Comparison of ENCODE assay signal across 1 cellular context in genomic region chr10:68424454-68425014, GRCh38.
TF ChIP-seq lines count a peak whose summit lies in the region.

No MANE protein-coding gene starts in this region.

TF ChIP-seq in SK-N-SH, 30 proteins besides CTCF, POLR2A, EP300 and RAD21 (continued from another document):
- no peak for TF ChIP-seq ZBTB33 (IDR thresholded peaks at IDR 0.05; ENCODE audit: borderline replicate concordance, low read depth)
- no peak for TF ChIP-seq SIN3A (IDR thresholded peaks at IDR 0.05; ENCODE audit: borderline replicate concordance, low read depth, low read length)
- TF ChIP-seq FOSL2 (IDR thresholded peaks at IDR 0.05; ENCODE audit: borderline replicate concordance, low read depth) = no peak
- TF ChIP-seq REST (IDR thresholded peaks at IDR 0.05; ENCODE audit: low read depth, low read length) = no peak
- TF ChIP-seq YY1 (IDR thresholded peaks at IDR 0.05; ENCODE audit: low read depth) = no peak
- no peak for TF ChIP-seq PBX3 (IDR thresholded peaks at IDR 0.05)
- no peak for TF ChIP-seq USF2 (IDR thresholded peaks at IDR 0.05; ENCODE audit: borderline replicate concordance, low read depth, low read length)
- TF ChIP-seq SMC3 (IDR thresholded peaks at IDR 0.05; ENCODE audit: low read depth, low read length) = no peak
- no peak for TF ChIP-seq RCOR1 (IDR thresholded peaks at IDR 0.05; ENCODE audit: low read length)
- TF ChIP-seq GATA2 (CRISPR knock-in tag; IDR thresholded peaks at IDR 0.05) = no peak
- no peak for TF ChIP-seq MAX (IDR thresholded peaks at IDR 0.05; ENCODE audit: low read depth)
- no peak for TF ChIP-seq TEAD4 (IDR thresholded peaks at IDR 0.05; ENCODE audit: borderline replicate concordance, insufficient read depth)
- no peak for TF ChIP-seq POLR2AphosphoS5 (IDR thresholded peaks at IDR 0.05; ENCODE audit: low read depth, low read length)
- TF ChIP-seq NFIC (IDR thresholded peaks at IDR 0.05; ENCODE audit: borderline replicate concordance) = no peak
